13 cellular contexts compared by ENCODE assay signal in genomic region chr9:20197976-20198685, GRCh38.
DNase-seq lines count a peak whose midpoint lies in the region; ATAC-seq and TF ChIP-seq lines count a peak whose summit lies in the region.
"Had no signal": no experiment of that assay in that cellular context is flagged by ENCODE, and none has a peak within 500 bp of the region (broad histone marks: within the 10 kb centered on the region; RNA-seq: fewer than 3 reads in every experiment).

No MANE protein-coding gene starts in this region.

- no peak for ATAC-seq in HG03571 (IDR thresholded peaks at IDR 0.05; ENCODE audit: unreplicated experiment)
- no peak for ATAC-seq in GM21390 (IDR thresholded peaks at IDR 0.05; ENCODE audit: unreplicated experiment)
- ATAC-seq: HCT116, upper lobe of right lung had no signal

- H2BK12ac ChIP-seq in mesenchymal stem cell (ENCODE audit: low read length in 2 of 2), result no peak overlapping the region

- DNase-seq in DMS 273 (lab: John Stamatoyannopoulos, UW; ENCODE audit: unreplicated experiment) (peak; percentile 69), HCEC 1CT (peak; percentile 42), mesenchymal stem cell (no peak), GM19240 (ENCODE audit: insufficient read length, low spot score) (no peak)
- DNase-seq in stimulated activated CD4-positive, alpha-beta T cell treated with anti-CD3 and anti-CD28 coated beads, Interleukin-4, amount 100 ng/mL, for 4 hours, result no peak
- DNase-seq: heart left ventricle; naive thymus-derived CD8-positive, alpha-beta T cell; NCI-H2029 treated with DMSO at 0.1 percent for 48 hours; upper lobe of right lung had no signal

- H3K18ac ChIP-seq in mesenchymal stem cell (ENCODE audit: low read depth in 1 of 2, low read length in 2 of 2), result peak overlapping the region in 1 of 2 experiments; percentile 12

- H2BK120ac ChIP-seq in mesenchymal stem cell (ENCODE audit: low read depth, low read length), result no peak overlapping the region

- H3K79me1 ChIP-seq in mesenchymal stem cell (replicated peaks; ENCODE audit: low read length, poor library complexity, severe bottlenecking), result no peaks in the 10 kb centered on the region

- H4K91ac ChIP-seq in mesenchymal stem cell (ENCODE audit: low read length), result no peak overlapping the region

- no peaks in the 10 kb centered on the region for H3K4me1 ChIP-seq in mesenchymal stem cell (ENCODE audit: control insufficient read depth, insufficient read depth, low read depth, low read length)
- H3K4me1 ChIP-seq: upper lobe of right lung had no signal

- H2AFZ ChIP-seq in mesenchymal stem cell (ENCODE audit: low read depth, low read length), result peak overlapping the region; percentile 42

- H2BK5ac ChIP-seq in mesenchymal stem cell (ENCODE audit: low read depth, low read length, poor library complexity, severe bottlenecking), result no peak overlapping the region

- H3K27ac ChIP-seq in VCaP (peak overlapping the region; percentile 84), mesenchymal stem cell (ENCODE audit: low read length, poor library complexity, severe bottlenecking) (no peak overlapping the region)
- H3K27ac ChIP-seq: heart left ventricle, upper lobe of right lung had no signal

- peak overlapping the region in 1 of 2 experiments; percentile 6 for H3K4me3 ChIP-seq in mesenchymal stem cell (ENCODE audit: insufficient read depth in 1 of 2, low read depth in 1 of 2, low read length in 2 of 2)
- H3K4me3 ChIP-seq: heart left ventricle, upper lobe of right lung had no signal

- peaks cover 10% of the 10 kb centered on the region for H3K9me3 ChIP-seq in mesenchymal stem cell (ENCODE audit: control insufficient read depth, low read length)
- H3K9me3 ChIP-seq: upper lobe of right lung had no signal

- H3K36me3 ChIP-seq in mesenchymal stem cell (ENCODE audit: control insufficient read depth in 1 of 2, insufficient read depth in 2 of 2, low read depth in 1 of 2, low read length in 2 of 2), result no peaks in the 10 kb centered on the region
- H3K36me3 ChIP-seq: heart left ventricle, upper lobe of right lung had no signal

- H3K23ac ChIP-seq in mesenchymal stem cell (ENCODE audit: low read length in 2 of 2), result no peak overlapping the region

- H3K4me2 ChIP-seq in mesenchymal stem cell (ENCODE audit: low read length, poor library complexity, severe bottlenecking), result no peak overlapping the region

- 45% methylated on average over 6 of the region's 7 CpGs for WGBS in mesenchymal stem cell

- no peak overlapping the region for H4K8ac ChIP-seq in mesenchymal stem cell (ENCODE audit: low read length)

- H2AK5ac ChIP-seq in mesenchymal stem cell (ENCODE audit: low read length, severe bottlenecking), result no peak overlapping the region

- no peak overlapping the region for H3K14ac ChIP-seq in mesenchymal stem cell (ENCODE audit: low read length in 2 of 2)

- H3K4ac ChIP-seq in mesenchymal stem cell (ENCODE audit: low read depth in 1 of 2, low read length in 2 of 2), result no peak overlapping the region

- peak; percentile 59 for TF ChIP-seq CTCF in VCaP (conservative IDR thresholded peaks at IDR 0.05)

- no peak overlapping the region for H3K9ac ChIP-seq in mesenchymal stem cell (ENCODE audit: low read length)

- peaks cover 3 to 7% of the 10 kb centered on the region in 2 experiments for H3K27me3 ChIP-seq in mesenchymal stem cell (ENCODE audit: control insufficient read depth in 1 of 2, insufficient read depth in 1 of 2, low read length in 2 of 2)
- H3K27me3 ChIP-seq: heart left ventricle, upper lobe of right lung had no signal

- H2BK15ac ChIP-seq in mesenchymal stem cell (ENCODE audit: low read depth, poor library complexity, severe bottlenecking), result no peak overlapping the region

Comparison
In these comparisons a context has a peak if more than half of its experiments do, and no peak if none do; other contexts are left out.
1. DNase-seq: peak in DMS 273 (single experiment) and HCEC 1CT (single experiment); none in mesenchymal stem cell (single experiment), GM19240 (single experiment) and stimulated activated CD4-positive, alpha-beta T cell treated with anti-CD3 and anti-CD28 coated beads, Interleukin-4, amount 100 ng/mL, for 4 hours (0 of 2).